1 cellular context compared by ENCODE assay signal in genomic region chr14:73886449-73887115, GRCh38.
A peak's percentile ranks its signal among the peaks of the same experiment; 100 is the strongest.
TF ChIP-seq lines count a peak whose summit lies in the region.

TSS of gene ZNF410 (plus strand) at chr14:73886859. CDS start at chr14:73892176, 5,317 bp downstream.

TF ChIP-seq in HepG2, 621 proteins besides CTCF, POLR2A, EP300 and RAD21 (continued from another document and continues in another):
- TF ChIP-seq IKZF5 (CRISPR knock-in tag; IDR thresholded peaks at IDR 0.05) (0 out of 2 replicates have a peak, but pooled peaks have one; percentile 58), ZNF362 (CRISPR knock-in tag; IDR thresholded peaks at IDR 0.05; ENCODE audit: borderline replicate concordance) (no peak), FOXA1 (IDR thresholded peaks at IDR 0.05) (no peak), FOXA1 (CRISPR knock-in tag; IDR thresholded peaks at IDR 0.05) (peak; percentile 33; the same call in 1 of the 2 replicates), KDM1A (CRISPR knock-in tag; IDR thresholded peaks at IDR 0.05) (no peak), GPBP1L1 (CRISPR knock-in tag; IDR thresholded peaks at IDR 0.05) (no peak), NCOA2 (CRISPR knock-in tag; IDR thresholded peaks at IDR 0.05) (peak; percentile 33; the same call in 1 of the 2 replicates), ZBTB3 (CRISPR knock-in tag; IDR thresholded peaks at IDR 0.05; ENCODE audit: borderline replicate concordance, low read depth) (peak; percentile 55; the same call in 1 of the 2 replicates), ESRRA (CRISPR knock-in tag; IDR thresholded peaks at IDR 0.05; ENCODE audit: low read depth) (no peak), ZNF616 (CRISPR knock-in tag; IDR thresholded peaks at IDR 0.05; ENCODE audit: low read depth) (peak; percentile 49; the same call in 1 of the 2 replicates), SALL2 (CRISPR knock-in tag; IDR thresholded peaks at IDR 0.05) (peak; percentile 94), ZNF619 (CRISPR knock-in tag; IDR thresholded peaks at IDR 0.05) (no peak), ZNF260 (CRISPR knock-in tag; IDR thresholded peaks at IDR 0.05; ENCODE audit: borderline replicate concordance, low read depth) (no peak), SALL1 (CRISPR knock-in tag; IDR thresholded peaks at IDR 0.05) (peak; percentile 93), ZNF768 (CRISPR knock-in tag; IDR thresholded peaks at IDR 0.05) (peak; percentile 57; the same call in 1 of the 2 replicates), MYPOP (CRISPR knock-in tag; IDR thresholded peaks at IDR 0.05) (peak; percentile 71; the same call in 1 of the 2 replicates), RERE (CRISPR knock-in tag; IDR thresholded peaks at IDR 0.05; ENCODE audit: low read depth) (peak; percentile 59; the same call in 1 of the 2 replicates), KIAA2018 (CRISPR knock-in tag; IDR thresholded peaks at IDR 0.05; ENCODE audit: borderline replicate concordance) (no peak), ZNF784 (CRISPR knock-in tag; IDR thresholded peaks at IDR 0.05; ENCODE audit: borderline replicate concordance) (peak; percentile 92; the same call in 1 of the 2 replicates), HMGXB4 (CRISPR knock-in tag; IDR thresholded peaks at IDR 0.05; ENCODE audit: borderline replicate concordance in 1 of 2, low read depth in 1 of 2) (peak; percentile 85 to 86; a peak in 3 of 4 replicates), ZNF296 (CRISPR knock-in tag; conservative IDR thresholded peaks at IDR 0.05) (no peak), DNMT3B (CRISPR knock-in tag; conservative IDR thresholded peaks at IDR 0.05) (0 out of 2 replicates have a peak, but pooled peaks have one; percentile 44), HNF1B (CRISPR knock-in tag; IDR thresholded peaks at IDR 0.05) (peak; percentile 86; the same call in 1 of the 2 replicates), ZZZ3 (CRISPR knock-in tag; IDR thresholded peaks at IDR 0.05; ENCODE audit: borderline replicate concordance) (peak; percentile 71; the same call in 1 of the 2 replicates), GATA4 (IDR thresholded peaks at IDR 0.05; ENCODE audit: borderline replicate concordance, low read depth) (no peak), KLF6 (CRISPR knock-in tag; IDR thresholded peaks at IDR 0.05) (peak; percentile 88)
